In the genomic region with DNA sequence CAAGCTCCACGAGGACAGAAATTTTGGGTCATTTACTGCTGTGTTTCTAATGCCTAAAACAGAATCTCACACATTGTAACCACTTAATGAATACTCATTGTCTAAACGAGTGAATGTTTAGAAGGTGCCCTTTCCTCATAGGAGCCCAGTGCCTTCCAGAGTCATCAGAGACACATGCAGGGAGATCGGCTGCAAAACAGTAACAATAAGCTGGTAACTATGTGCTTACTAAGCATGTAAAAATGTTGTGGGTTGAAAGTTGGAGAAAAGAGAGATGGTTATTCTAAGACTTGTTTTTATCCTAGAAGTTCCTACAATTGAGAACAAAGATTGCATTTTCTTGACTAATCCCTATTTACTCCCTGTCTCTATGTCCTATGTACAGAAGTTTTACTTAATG, we compare ENCODE assay signal across 12 cellular contexts. TPM values are rescaled to one million over a fixed set of nuclear protein-coding genes. Genes with fewer than 3 reads are reported as not detected.
A peak's percentile ranks its signal among the peaks of the same experiment; 100 is the strongest.
DNase-seq lines count a peak whose midpoint lies in the region; ATAC-seq and TF ChIP-seq lines count a peak whose summit lies in the region.
"Had no signal": no experiment of that assay in that cellular context is flagged by ENCODE, and none has a peak within 500 bp of the region (broad histone marks: within the 10 kb centered on the region; RNA-seq: fewer than 3 reads in every experiment).

No MANE protein-coding gene starts in this region.

- H3K27ac ChIP-seq in SJSA1 = peak overlapping the region; percentile 74
- H3K27ac ChIP-seq: thoracic aorta had no signal

- H3K4me3 ChIP-seq in SJSA1 = no peak overlapping the region
- no peak overlapping the region for H3K4me3 ChIP-seq in epithelial cell of proximal tubule (ENCODE audit: low read depth, low read length)
- no peak overlapping the region for H3K4me3 ChIP-seq in skeletal muscle satellite cell (ENCODE audit: low read length)
- H3K4me3 ChIP-seq: thoracic aorta had no signal

- no peak for DNase-seq in activated CD4-positive, alpha-beta T cell treated with anti-CD3 and anti-CD28 coated beads for 36 hours
- DNase-seq in activated CD4-positive, alpha-beta T cell treated with anti-CD3 and anti-CD28 coated beads for 1 hour = no peak
- DNase-seq in SJSA1 (ENCODE audit: low read depth in 1 of 2, low spot score in 2 of 2) (peak in 1 of 2 experiments; percentile 68), epithelial cell of proximal tubule (ENCODE audit: low read depth) (peak; percentile 52), NCI-H2227 (lab: John Stamatoyannopoulos, UW; ENCODE audit: unreplicated experiment) (no peak)
- DNase-seq in effector CD4-positive, alpha-beta T cell = no peak
- DNase-seq: NCI-H774 had no signal

- H3K27me3 ChIP-seq in SJSA1 (replicated peaks) (0 out of 2 replicates have a peak, but pooled peaks cover 6% of the 10 kb centered on the region), skeletal muscle satellite cell (ENCODE audit: control insufficient read depth, insufficient read depth, low read length) (peaks cover 6% of the 10 kb centered on the region)

- POLR2A ChIA-PET in activated CD4-positive, alpha-beta T cell treated with anti-CD3 and anti-CD28 coated beads for 36 hours (lab: Charles Lee) = no interaction called here

- H3K27ac Mint-ChIP-seq in activated CD4-positive, alpha-beta T cell treated with anti-CD3 and anti-CD28 coated beads for 36 hours = peak overlapping the region; percentile 82

- H3K36me3 Mint-ChIP-seq in activated CD4-positive, alpha-beta T cell treated with anti-CD3 and anti-CD28 coated beads for 36 hours (ENCODE audit: low read depth) = peaks cover 87% of the 10 kb centered on the region

- CTCF ChIA-PET in activated CD4-positive, alpha-beta T cell treated with anti-CD3 and anti-CD28 coated beads for 36 hours (lab: Charles Lee) = interaction anchor here (0.6 to 12.3 kb wide), 7 partner anchors 12 to 228 kb away, joined by 3 to 123 read pairs (median 9); partner anchors contain the start of gene MUCL1

- TF ChIP-seq CTCF in epithelial cell of proximal tubule (conservative IDR thresholded peaks at IDR 0.05; ENCODE audit: low read depth, low read length) = no peak

- H3K9me3 ChIP-seq in SJSA1 (replicated peaks) = no peaks in the 10 kb centered on the region
- H3K9me3 ChIP-seq in skeletal muscle satellite cell (replicated peaks; ENCODE audit: low read length) = no peaks in the 10 kb centered on the region
- H3K9me3 ChIP-seq: thoracic aorta had no signal

- intact Hi-C loops in activated CD4-positive, alpha-beta T cell treated with anti-CD3 and anti-CD28 coated beads for 36 hours (cut with DNase I, micrococcal nuclease) = no loop called here

- H3K4me1 ChIP-seq in SJSA1 (replicated peaks) (peaks cover 24% of the 10 kb centered on the region), skeletal muscle satellite cell (ENCODE audit: control insufficient read depth, insufficient read depth, low read length) (peaks cover 17% of the 10 kb centered on the region)

- peak overlapping the region; percentile 17 for H3K9ac ChIP-seq in skeletal muscle satellite cell (ENCODE audit: low read depth, low read length)

- peaks cover 88% of the 10 kb centered on the region for H3K4me1 Mint-ChIP-seq in activated CD4-positive, alpha-beta T cell treated with anti-CD3 and anti-CD28 coated beads for 36 hours

- no peaks in the 10 kb centered on the region for H3K9me3 Mint-ChIP-seq in activated CD4-positive, alpha-beta T cell treated with anti-CD3 and anti-CD28 coated beads for 36 hours (ENCODE audit: low read depth)
- H3K9me3 Mint-ChIP-seq: IgD-negative memory B cell had no signal

- no peaks in the 10 kb centered on the region for H3K36me3 ChIP-seq in SJSA1
- no peaks in the 10 kb centered on the region for H3K36me3 ChIP-seq in skeletal muscle satellite cell (ENCODE audit: insufficient read depth, low read length)
- H3K36me3 ChIP-seq: thoracic aorta had no signal

- peak overlapping the region; percentile 78 for H3K4me3 Mint-ChIP-seq in activated CD4-positive, alpha-beta T cell treated with anti-CD3 and anti-CD28 coated beads for 36 hours
- H3K4me3 Mint-ChIP-seq: IgD-negative memory B cell had no signal

- H3K4me2 ChIP-seq in skeletal muscle satellite cell (ENCODE audit: low read length) = peak overlapping the region; percentile 21

- H3K27me3 Mint-ChIP-seq in activated CD4-positive, alpha-beta T cell treated with anti-CD3 and anti-CD28 coated beads for 36 hours = no peaks in the 10 kb centered on the region
- H3K27me3 Mint-ChIP-seq: IgD-negative memory B cell had no signal

- ATAC-seq in activated CD4-positive, alpha-beta T cell treated with anti-CD3 and anti-CD28 coated beads for 36 hours = no peak
- no peak for ATAC-seq in GM18867 (IDR thresholded peaks at IDR 0.05; ENCODE audit: unreplicated experiment)

RNA-seq across cellular contexts. Expression of gene TESPA1, which starts 7.4 kb away (rescaled TPM):
- total RNA-seq in activated CD4-positive, alpha-beta T cell treated with anti-CD3 and anti-CD28 coated beads for 36 hours = 100 to 1,000 TPM in 1 of 2 experiments, 10 to 100 TPM in 1; 81.0 to 107 TPM
- 0.05 TPM in 1 of 2 replicates, not detected in the other for total RNA-seq in SJSA1 (2014; rRNA removed; shearing (Covaris generic))
- total RNA-seq in epithelial cell of proximal tubule = not detected in 2 replicates
- not detected in 2 replicates for total RNA-seq in skeletal muscle satellite cell (2012; rRNA removed)
- total RNA-seq: frontal cortex had no signal

RNA-seq across cellular contexts. Expression of gene NEUROD4, which starts 42.6 kb away (rescaled TPM):
- total RNA-seq in activated CD4-positive, alpha-beta T cell treated with anti-CD3 and anti-CD28 coated beads for 36 hours = not detected
- total RNA-seq in SJSA1 (2014; rRNA removed; shearing (Covaris generic)) = not detected in 2 replicates
- total RNA-seq in epithelial cell of proximal tubule = not detected in 2 replicates
- not detected in 2 replicates for total RNA-seq in skeletal muscle satellite cell (2012; rRNA removed)
- total RNA-seq: thoracic aorta had no signal

Comparison
In these comparisons a context has a peak if more than half of its experiments do, and no peak if none do; other contexts are left out.
1. RNA of gene TESPA1, which starts 7.4 kb away (total RNA-seq): 81.0 to 107 TPM in activated CD4-positive, alpha-beta T cell treated with anti-CD3 and anti-CD28 coated beads for 36 hours; 0.05 TPM in SJSA1 and not detected in epithelial cell of proximal tubule; every median in the first group is over 10 times any median in the second.